Comparison of ENCODE assay signal across 20 cellular contexts in the genomic region with DNA sequence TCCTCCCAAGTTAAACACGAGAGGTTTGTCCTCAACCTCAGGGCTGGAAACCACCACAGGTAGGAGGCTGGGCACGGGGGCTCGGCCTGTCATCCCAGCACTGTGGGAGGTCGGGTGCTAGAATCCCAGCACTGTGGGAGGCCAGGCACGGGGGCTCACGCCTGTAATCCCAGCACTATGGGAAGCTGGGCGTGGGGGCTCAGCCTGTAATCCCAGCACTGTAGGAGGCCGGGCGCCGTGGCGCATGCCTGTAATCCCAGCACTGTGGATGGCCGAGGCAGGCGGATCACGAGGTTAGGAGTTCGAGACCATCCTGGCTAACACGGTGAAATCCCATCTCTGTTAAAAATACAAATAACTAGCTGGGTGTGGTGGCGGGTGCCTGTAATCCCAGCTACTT.
"Had no signal": no experiment of that assay in that cellular context is flagged by ENCODE, and none has a peak within 500 bp of the region (broad histone marks: within the 10 kb centered on the region; RNA-seq: fewer than 3 reads in every experiment).

No MANE protein-coding gene starts in this region.

- H3K27me3 Mint-ChIP-seq: activated B cell treated with CpG ODN at 0.5 μM for 24 hours had no signal

- H3K9ac ChIP-seq: neural progenitor cell, SK-N-SH had no signal

- ATAC-seq: esophagus mucosa; stimulated activated naive CD8-positive, alpha-beta T cell treated with anti-CD3 and anti-CD28 coated beads, Interleukin-15, Interleukin-2, amounts not matched to agents 100 U/mL and 50 U/mL, for 24 hours had no signal

- H3K27me3 ChIP-seq: brain microvascular endothelial cell, neural progenitor cell, vagina had no signal

- H3K9me3 ChIP-seq: SK-N-SH, thoracic aorta, vagina had no signal

- H3K4me3 Mint-ChIP-seq: activated B cell treated with CpG ODN at 0.5 μM for 24 hours; natural killer cell; neural progenitor cell; T-helper 2 cell treated with Interferon-gamma antibody and Interleukin-4, amounts not matched to agents 5 μg/mL and 100 μg/mL, for 36 hours had no signal

- H3K27ac Mint-ChIP-seq: activated B cell treated with CpG ODN at 0.5 μM for 24 hours, natural killer cell, neural progenitor cell had no signal

- H3K27ac ChIP-seq: brain microvascular endothelial cell, neural progenitor cell, thoracic aorta, vagina had no signal

- H3K4me1 ChIP-seq: neural progenitor cell had no signal

- H3K36me3 ChIP-seq: neural progenitor cell had no signal

- DNase-seq: activated B cell treated with CpG ODN at 0.5 μM for 24 hours; activated CD4-positive, alpha-beta T cell treated with anti-CD3 and anti-CD28 coated beads, Interleukin-2, amount 50 U/mL, for 4 hours; activated effector memory CD4-positive, alpha-beta T cell treated with anti-CD3 and anti-CD28 coated beads, Interleukin-2, amount 50 U/mL, for 16 hours; activated naive CD4-positive, alpha-beta T cell treated with anti-CD3 and anti-CD28 coated beads, Interleukin-2, amount 50 U/mL, for 16 hours; amniotic stem cell; brain microvascular endothelial cell; foreskin fibroblast; hippocampal formation; mesenchymal stem cell; natural killer cell; SK-N-SH; stimulated activated CD4-positive, alpha-beta T cell treated with anti-CD3 and anti-CD28 coated beads, Interleukin-15, amount 100 ng/mL, for 24 hours; stimulated activated CD4-positive, alpha-beta T cell treated with anti-CD3 and anti-CD28 coated beads, Interleukin-2, amount 100 ng/mL, for 24 hours; stimulated activated naive CD8-positive, alpha-beta T cell treated with anti-CD3 and anti-CD28 coated beads, Interleukin-15, Interleukin-2, amounts not matched to agents 100 U/mL and 50 U/mL, for 24 hours; trophoblast cell had no signal

- H3K4me3 ChIP-seq: neural progenitor cell, thoracic aorta, vagina had no signal

- H3K4me1 Mint-ChIP-seq: natural killer cell, neural progenitor cell had no signal

- H3K9me3 Mint-ChIP-seq: activated B cell treated with CpG ODN at 0.5 μM for 24 hours; natural killer cell; neural progenitor cell; T-helper 2 cell treated with Interferon-gamma antibody and Interleukin-4, amounts not matched to agents 5 μg/mL and 100 μg/mL, for 36 hours had no signal
